In genomic region chr3:153628591-153628990, GRCh38 we compare ENCODE assay signal across 12 cellular contexts.
DNase-seq lines count a peak whose midpoint lies in the region; ATAC-seq and TF ChIP-seq lines count a peak whose summit lies in the region.
"Had no signal": no experiment of that assay in that cellular context is flagged by ENCODE, and none has a peak within 500 bp of the region (broad histone marks: within the 10 kb centered on the region; RNA-seq: fewer than 3 reads in every experiment).

No MANE protein-coding gene starts in this region.

- H3K27ac Mint-ChIP-seq in activated CD4-positive, alpha-beta T cell treated with anti-CD3 and anti-CD28 coated beads for 36 hours = peak overlapping the region; percentile 40

- H3K4me2 ChIP-seq in OCI-LY3 (ENCODE audit: low read length) = peak overlapping the region; percentile 38
- H3K4me2 ChIP-seq: A549 had no signal

- WGBS in tibial nerve, 2 donors = 42% methylated on average over 4 of the region's 4 CpGs

- peaks cover 86% of the 10 kb centered on the region for H3K4me1 Mint-ChIP-seq in activated CD4-positive, alpha-beta T cell treated with anti-CD3 and anti-CD28 coated beads for 36 hours

- ATAC-seq in activated CD4-positive, alpha-beta T cell treated with anti-CD3 and anti-CD28 coated beads for 36 hours = peak; percentile 27
- ATAC-seq in GM21447 (IDR thresholded peaks at IDR 0.05; ENCODE audit: unreplicated experiment) = peak; percentile 71
- ATAC-seq: A549 had no signal

- H4K20me1 ChIP-seq in OCI-LY3 (ENCODE audit: insufficient read depth, low read length) = no peaks in the 10 kb centered on the region

- H3K27me3 ChIP-seq in OCI-LY3 (ENCODE audit: low read depth, low read length) = peaks cover 15% of the 10 kb centered on the region
- H3K27me3 ChIP-seq in tibial nerve = no peaks in the 10 kb centered on the region

- H3K4me3 ChIP-seq in OCI-LY3 (ENCODE audit: low read length) (peak overlapping the region; percentile 23; the same call in 1 of the 2 replicates), foreskin fibroblast (ENCODE audit: low read depth in 1 of 2, low read length in 2 of 2) (no peak overlapping the region), tibial nerve (no peak overlapping the region)
- H3K4me3 ChIP-seq: A549 had no signal

- no peak overlapping the region for H3K4me3 Mint-ChIP-seq in activated CD4-positive, alpha-beta T cell treated with anti-CD3 and anti-CD28 coated beads for 36 hours

- TF ChIP-seq CTCF in OCI-LY3 (IDR thresholded peaks at IDR 0.05; ENCODE audit: low read depth, low read length) (no peak), foreskin fibroblast (IDR thresholded peaks at IDR 0.05; ENCODE audit: low read depth, low read length) (no peak), tibial nerve (IDR thresholded peaks at IDR 0.05) (no peak)

- intact Hi-C loops in activated CD4-positive, alpha-beta T cell treated with anti-CD3 and anti-CD28 coated beads for 36 hours (cut with DNase I, micrococcal nuclease) = loop anchor here (5.0 to 10.0 kb wide), 2 partner anchors 466 to 1304 kb away; partner anchors contain the start of gene RAP2B (in 1 of the 2)

- H3K4me1 ChIP-seq in OCI-LY3 (ENCODE audit: low read length) (peaks cover 19% of the 10 kb centered on the region), tibial nerve (no peaks in the 10 kb centered on the region)
- H3K4me1 ChIP-seq: A549 had no signal

- DNase-seq in activated CD4-positive, alpha-beta T cell treated with anti-CD3 and anti-CD28 coated beads for 36 hours = peak; percentile 8
- DNase-seq in activated CD4-positive, alpha-beta T cell treated with anti-CD3 and anti-CD28 coated beads for 48 hours = no peak
- DNase-seq in foreskin fibroblast (peak; percentile 24 to 60), NCI-H2081 treated with DMSO at 0.1 percent for 48 hours (lab: John Stamatoyannopoulos, UW) (no peak), tibial nerve (ENCODE audit: low spot score in 2 of 2) (no peak), hypothalamus (lab: John Stamatoyannopoulos, UW) (no peak)
- DNase-seq: H7, kidney glomerular epithelial cell, nucleus accumbens had no signal

- H3K27ac ChIP-seq in OCI-LY3 (ENCODE audit: low read length) = no peak overlapping the region
- no peak overlapping the region for H3K27ac ChIP-seq in tibial nerve
- H3K27ac ChIP-seq: A549 had no signal

- POLR2A ChIA-PET in activated CD4-positive, alpha-beta T cell treated with anti-CD3 and anti-CD28 coated beads for 36 hours (lab: Charles Lee) = no interaction called here

- H3K79me2 ChIP-seq in OCI-LY3 (ENCODE audit: low read length) = no peaks in the 10 kb centered on the region

- H3K27me3 Mint-ChIP-seq in activated CD4-positive, alpha-beta T cell treated with anti-CD3 and anti-CD28 coated beads for 36 hours = no peaks in the 10 kb centered on the region

- H3K36me3 Mint-ChIP-seq in activated CD4-positive, alpha-beta T cell treated with anti-CD3 and anti-CD28 coated beads for 36 hours (ENCODE audit: low read depth) = no peaks in the 10 kb centered on the region

- H2AFZ ChIP-seq in OCI-LY3 (ENCODE audit: low read depth, low read length) = no peak overlapping the region

- CTCF ChIA-PET in activated CD4-positive, alpha-beta T cell treated with anti-CD3 and anti-CD28 coated beads for 36 hours (lab: Charles Lee) = no interaction called here

- no peak overlapping the region for H3K9ac ChIP-seq in OCI-LY3 (ENCODE audit: low read length)

- no peak for TF ChIP-seq EP300 in tibial nerve (IDR thresholded peaks at IDR 0.05)

- no peaks in the 10 kb centered on the region for H3K9me3 ChIP-seq in OCI-LY3 (ENCODE audit: insufficient read depth, low read length)
- no peaks in the 10 kb centered on the region for H3K9me3 ChIP-seq in tibial nerve
- H3K9me3 ChIP-seq: A549 had no signal

- no peak for TF ChIP-seq POLR2A in tibial nerve (IDR thresholded peaks at IDR 0.05)

- H3K36me3 ChIP-seq in OCI-LY3 (replicated peaks; ENCODE audit: low read depth, low read length) (no peaks in the 10 kb centered on the region), tibial nerve (no peaks in the 10 kb centered on the region)

- no peaks in the 10 kb centered on the region for H3K9me3 Mint-ChIP-seq in activated CD4-positive, alpha-beta T cell treated with anti-CD3 and anti-CD28 coated beads for 36 hours (ENCODE audit: low read depth)

Comparison
In these comparisons a context has a peak if more than half of its experiments do, and no peak if none do; other contexts are left out.
1. DNase-seq: peak in activated CD4-positive, alpha-beta T cell treated with anti-CD3 and anti-CD28 coated beads for 36 hours (single experiment) and foreskin fibroblast (2 of 2); none in activated CD4-positive, alpha-beta T cell treated with anti-CD3 and anti-CD28 coated beads for 48 hours (single experiment), NCI-H2081 treated with DMSO at 0.1 percent for 48 hours (single experiment), tibial nerve (0 of 2) and hypothalamus (0 of 51).